Comparison of ENCODE assay signal across 8 cellular contexts in genomic region chr3:179604336-179605078, GRCh38. TPM values are rescaled to one million over a fixed set of nuclear protein-coding genes. Genes with fewer than 3 reads are reported as not detected.
DNase-seq lines count a peak whose midpoint lies in the region; ATAC-seq, FAIRE-seq and TF ChIP-seq lines count a peak whose summit lies in the region.

Gene MRPL47 (minus strand): TSS chr3:179604638. CDS start chr3:179604624, 14 bp downstream.
Gene NDUFB5 (plus strand): TSS chr3:179604794. CDS start chr3:179604816, 22 bp downstream.

- DNase-seq in GM18507 (ENCODE audit: extremely low spot score, insufficient read length, low read depth): peak; percentile 85
- peak; percentile 90 for DNase-seq in NCI-H2029 treated with DMSO at 0.1 percent for 48 hours (lab: John Stamatoyannopoulos, UW)
- peak; percentile 88 for DNase-seq in T-helper 9 cell
- DNase-seq in astrocyte of the cerebellum (ENCODE audit: low read depth): peak; percentile 97
- DNase-seq in hepatic stellate cell (ENCODE audit: low spot score): peak; percentile 88
- DNase-seq in aorta: peak; percentile 96 to 97

- peak; percentile 97 for FAIRE-seq in GM18507 (lab: Jason Lieb, UNC)

- H3K9me3 ChIP-seq in aorta (ENCODE audit: control insufficient read depth, low read length): no peaks in the 10 kb centered on the region

- intact Hi-C loops in aorta (cut with DNase I): loop anchor here (5.0 kb wide), 2 partner anchors 37 to 48 kb away; partner anchors contain the start of gene USP13 (in 1 of the 2)

- ATAC-seq in HG02981 (IDR thresholded peaks at IDR 0.05; ENCODE audit: unreplicated experiment) (peak; percentile 95), aorta (ENCODE audit: low FRiP score) (peak; percentile 100)

- H3K9ac ChIP-seq in rectal smooth muscle tissue (ENCODE audit: low read length): peak within 1 kb of the TSS; percentile 88

- TF ChIP-seq CTCF in astrocyte of the cerebellum (IDR thresholded peaks at IDR 0.05; ENCODE audit: low read depth, low read length, missing control alignments): no peak

- H3K36me3 ChIP-seq in rectal smooth muscle tissue (ENCODE audit: control insufficient read depth, insufficient read depth, low read length): peaks cover 7% of the 10 kb centered on the region
- H3K36me3 ChIP-seq in aorta (ENCODE audit: control insufficient read depth in 1 of 2, insufficient read depth in 2 of 2, low read length in 1 of 2): no peaks in the 10 kb centered on the region

- H3K27me3 ChIP-seq in rectal smooth muscle tissue (ENCODE audit: control insufficient read depth, insufficient read depth, low read length) (no peaks in the 10 kb centered on the region), aorta (ENCODE audit: control insufficient read depth in 1 of 2, insufficient read depth in 2 of 2, low read length in 1 of 2) (no peaks in the 10 kb centered on the region)

- H3K4me3 ChIP-seq in astrocyte of the cerebellum (ENCODE audit: low read depth, low read length) (peak within 1 kb of the TSS; percentile 85), rectal smooth muscle tissue (ENCODE audit: low read length) (peak within 1 kb of the TSS; percentile 96), aorta (ENCODE audit: low read length in 2 of 2) (peak within 1 kb of the TSS; percentile 91 to 93)

- WGBS in aorta, 2 donors: 0% methylated on average over 45 of the region's 45 CpGs

- peak within 1 kb of the TSS; percentile 94 for H3K27ac ChIP-seq in rectal smooth muscle tissue (ENCODE audit: low read depth, low read length)
- peak within 1 kb of the TSS; percentile 84 to 88 for H3K27ac ChIP-seq in aorta (ENCODE audit: low read depth in 1 of 2, low read length in 2 of 2)

- H3K4me1 ChIP-seq in rectal smooth muscle tissue (ENCODE audit: control insufficient read depth, insufficient read depth, low read length) (peaks cover 8% of the 10 kb centered on the region), aorta (ENCODE audit: control insufficient read depth in 1 of 2, insufficient read depth in 2 of 2, low read length in 2 of 2) (no peaks in the 10 kb centered on the region)

- in situ Hi-C loops in astrocyte of the cerebellum (cut with HindIII; ENCODE audit: low sequenced_read_pairs): loop anchor here (5.0 kb wide), 1 partner anchor 58 kb away; no protein-coding TSS in a partner anchor

RNA-seq across cellular contexts. Expression of gene MRPL47, which starts in this region (rescaled TPM):
- 10 to 100 TPM; 19.7 to 23.7 TPM for total RNA-seq in aorta
- polyA plus RNA-seq in aorta: 10 to 100 TPM; 34.0 to 39.7 TPM

RNA-seq across cellular contexts. Expression of gene NDUFB5, which starts in this region (rescaled TPM):
- total RNA-seq in aorta: 10 to 100 TPM; 32.5 to 52.6 TPM
- polyA plus RNA-seq in aorta: 100 to 1,000 TPM in 1 of 2 donors, 10 to 100 TPM in 1; 66.3 to 131 TPM

Comparison
In these comparisons a context has a peak if more than half of its experiments do, and no peak if none do; other contexts are left out.
1. Peak in every context shown above with its lines: DNase-seq, ATAC-seq, H3K4me3 ChIP-seq and H3K27ac ChIP-seq.